In genomic region chr22:23752090-23752691, GRCh38 we compare ENCODE assay signal across 1 cellular context.
TF ChIP-seq lines count a peak whose summit lies in the region.

No MANE protein-coding gene starts in this region.

TF ChIP-seq in H1, 55 proteins besides CTCF, POLR2A, EP300 and RAD21:
- TF ChIP-seq USF2 (IDR thresholded peaks at IDR 0.05; ENCODE audit: low read length) (no peak), MAFK (IDR thresholded peaks at IDR 0.05; ENCODE audit: low read depth, low read length) (no peak), SP4 (IDR thresholded peaks at IDR 0.05; ENCODE audit: low read length) (no peak), HDAC2 (IDR thresholded peaks at IDR 0.05; ENCODE audit: borderline replicate concordance in 1 of 2, low read depth in 2 of 2, low read length in 2 of 2) (no peak), TEAD4 (IDR thresholded peaks at IDR 0.05; ENCODE audit: low read depth, low read length) (no peak), ATF2 (IDR thresholded peaks at IDR 0.05; ENCODE audit: low read length) (no peak), JUN (IDR thresholded peaks at IDR 0.05; ENCODE audit: low read depth, low read length) (no peak), CBX5 (IDR thresholded peaks at IDR 0.05; ENCODE audit: low read depth, low read length) (no peak), BACH1 (IDR thresholded peaks at IDR 0.05; ENCODE audit: low read length) (no peak)
TF ChIP-seq in H1: peak in this region for 0.
